13 cellular contexts compared by ENCODE assay signal in genomic region chr13:23443878-23444277, GRCh38.
"Had no signal": no experiment of that assay in that cellular context is flagged by ENCODE, and none has a peak within 500 bp of the region (broad histone marks: within the 10 kb centered on the region; RNA-seq: fewer than 3 reads in every experiment).

No MANE protein-coding gene starts in this region.

- DNase-seq: activated CD4-positive, alpha-beta T cell treated with anti-CD3 and anti-CD28 coated beads, Interleukin-2, amount 10 ng/mL, durations not matched to agents 7 days and 5 days; activated CD4-positive, CD25-positive, alpha-beta regulatory T cell; activated naive CD4-positive, alpha-beta T cell; anterior cingulate cortex; effector memory CD4-positive, alpha-beta T cell; foreskin fibroblast; glutamatergic neuron; mesenchymal stem cell; right lobe of liver; stimulated activated naive CD8-positive, alpha-beta T cell treated with anti-CD3 and anti-CD28 coated beads, Interleukin-15, Interleukin-2, amounts not matched to agents 100 U/mL and 50 U/mL, for 24 hours; transverse colon had no signal

- H3K9me3 ChIP-seq: prostate gland, right lobe of liver, transverse colon, vagina had no signal

- H3K4me1 ChIP-seq: prostate gland, right lobe of liver, transverse colon, vagina had no signal

- H3K36me3 ChIP-seq: prostate gland, right lobe of liver, transverse colon, vagina had no signal

- H3K27me3 ChIP-seq: right lobe of liver, transverse colon, vagina had no signal

- H3K4me3 ChIP-seq: prostate gland, right lobe of liver, transverse colon, vagina had no signal

- H3K27ac ChIP-seq: prostate gland, right lobe of liver, transverse colon, vagina had no signal
